In genomic region chr4:101326586-101326985, GRCh38 we compare ENCODE assay signal across 15 cellular contexts.
"Had no signal": no experiment of that assay in that cellular context is flagged by ENCODE, and none has a peak within 500 bp of the region (broad histone marks: within the 10 kb centered on the region; RNA-seq: fewer than 3 reads in every experiment).

No MANE protein-coding gene starts in this region.

- DNase-seq: activated effector memory CD4-positive, alpha-beta T cell treated with Interleukin-2 at 50 U/mL for 16 hours; activated T-cell treated with anti-CD3 and anti-CD28 coated beads, Interleukin-2, amount 50 U/mL, for 24 hours; amygdala; brain microvascular endothelial cell; cerebellar nuclear complex; mammary epithelial cell; stimulated activated CD4-positive, alpha-beta T cell treated with anti-CD3 and anti-CD28 coated beads, Interleukin-12 subunit alpha, Interleukin-12 subunit beta, amount 100 ng/mL, for 4 hours; stimulated activated naive CD4-positive, alpha-beta T cell treated with Interleukin-2 at 50 U/mL for 16 hours; upper lobe of left lung had no signal

- FAIRE-seq: TTC549 had no signal

- ATAC-seq: activated CD4-positive, CD25-positive, alpha-beta regulatory T cell treated with anti-CD3 and anti-CD28 coated beads, Interleukin-2, amount 50 U/mL, for 24 hours; left lobe of liver had no signal

- H3K36me3 ChIP-seq: brain microvascular endothelial cell, esophagus muscularis mucosa, suprapubic skin, upper lobe of left lung had no signal

- H3K4me3 Mint-ChIP-seq: activated naive CD8-positive, alpha-beta T cell; activated T-cell treated with anti-CD3 and anti-CD28 coated beads, Interleukin-2, amount 50 U/mL, for 24 hours had no signal

- H3K9me3 ChIP-seq: esophagus muscularis mucosa, suprapubic skin, upper lobe of left lung had no signal

- H3K4me3 ChIP-seq: esophagus muscularis mucosa, suprapubic skin, upper lobe of left lung had no signal

- H3K27ac ChIP-seq: brain microvascular endothelial cell, esophagus muscularis mucosa, suprapubic skin, upper lobe of left lung had no signal

- H3K9me3 Mint-ChIP-seq: activated T-cell treated with anti-CD3 and anti-CD28 coated beads, Interleukin-2, amount 50 U/mL, for 24 hours had no signal

- H3K27ac Mint-ChIP-seq: activated naive CD8-positive, alpha-beta T cell; activated T-cell treated with anti-CD3 and anti-CD28 coated beads, Interleukin-2, amount 50 U/mL, for 24 hours had no signal

- H3K27me3 Mint-ChIP-seq: activated naive CD8-positive, alpha-beta T cell had no signal

- H3K27me3 ChIP-seq: brain microvascular endothelial cell, esophagus muscularis mucosa, suprapubic skin, upper lobe of left lung had no signal
